Comparison of ENCODE assay signal across 8 cellular contexts in the genomic region with DNA sequence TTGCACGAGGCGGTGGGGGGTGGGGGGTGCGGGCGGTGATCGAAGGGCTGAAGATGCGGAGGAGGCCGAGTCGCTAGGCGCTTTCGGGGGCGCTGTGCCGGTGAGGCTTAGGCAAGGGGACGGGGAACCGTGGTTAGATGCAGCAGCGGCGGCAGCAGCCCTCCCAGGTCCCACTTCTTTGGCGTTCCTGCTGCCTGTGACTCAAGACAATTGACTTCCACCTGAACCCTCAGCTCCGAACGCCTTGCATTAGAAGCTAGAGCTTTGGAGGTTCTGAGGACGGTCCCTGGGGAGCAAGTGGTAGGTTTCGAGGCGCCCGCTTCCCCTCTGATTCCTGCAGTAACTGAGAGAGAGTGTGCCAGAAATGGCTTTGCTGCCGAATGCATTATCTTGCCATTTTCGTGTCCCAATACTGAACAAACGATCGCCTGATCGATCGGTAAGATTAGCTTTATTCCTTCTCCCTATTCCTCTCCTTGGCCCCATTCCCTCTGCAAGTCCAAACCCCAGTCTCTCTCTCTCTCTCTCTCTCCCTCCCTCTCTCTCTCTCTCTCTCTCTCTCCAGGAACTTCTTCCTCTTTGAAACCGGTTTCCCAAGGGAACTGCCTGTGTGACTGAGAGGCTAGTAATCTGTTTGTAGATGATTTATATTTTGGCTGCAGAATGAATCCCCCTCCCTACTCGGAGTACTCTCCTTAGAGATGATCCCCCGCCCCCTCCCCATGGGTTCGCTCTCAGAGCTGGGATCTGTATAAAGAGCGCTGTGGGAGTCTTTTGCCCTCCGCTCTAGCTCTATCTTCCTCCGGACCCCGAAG. TPM values are rescaled to one million over a fixed set of nuclear protein-coding genes. Genes with fewer than 3 reads are reported as not detected.
A peak's percentile ranks its signal among the peaks of the same experiment; 100 is the strongest.
DNase-seq lines count a peak whose midpoint lies in the region; ATAC-seq, FAIRE-seq and TF ChIP-seq lines count a peak whose summit lies in the region.

No MANE protein-coding gene starts in this region.

- peak overlapping the region; percentile 24 for H3K4me3 ChIP-seq in ovary

- no peak for FAIRE-seq in GM12892 (lab: Jason Lieb, UNC)

- H3K27ac ChIP-seq in foreskin keratinocyte: no peak overlapping the region
- H3K27ac ChIP-seq in ovary: no peak overlapping the region

- no peaks in the 10 kb centered on the region for H3K4me1 Mint-ChIP-seq in activated T-helper 17 cell treated with anti-CD3 and anti-CD28 coated beads, Interleukin-2, amount 50 U/mL, for 72 hours

- no peaks in the 10 kb centered on the region for H3K9me3 Mint-ChIP-seq in activated T-helper 17 cell treated with anti-CD3 and anti-CD28 coated beads, Interleukin-2, amount 50 U/mL, for 72 hours

- H3K27me3 ChIP-seq in foreskin keratinocyte: peaks cover 54% of the 10 kb centered on the region
- no peaks in the 10 kb centered on the region for H3K27me3 ChIP-seq in ovary

- H3K27me3 Mint-ChIP-seq in activated T-helper 17 cell treated with anti-CD3 and anti-CD28 coated beads, Interleukin-2, amount 50 U/mL, for 72 hours: peaks cover 12% of the 10 kb centered on the region

- intact Hi-C loops in ovary (cut with DNase I): no loop called here

- no peaks in the 10 kb centered on the region for H3K36me3 ChIP-seq in ovary

- no peak overlapping the region for H3K4me3 Mint-ChIP-seq in activated T-helper 17 cell treated with anti-CD3 and anti-CD28 coated beads, Interleukin-2, amount 50 U/mL, for 72 hours

- TF ChIP-seq CTCF in foreskin keratinocyte (conservative IDR thresholded peaks at IDR 0.05): no peak
- TF ChIP-seq CTCF in ovary (IDR thresholded peaks at IDR 0.05): no peak

- no peaks in the 10 kb centered on the region for H3K9me3 ChIP-seq in ovary

- no peak overlapping the region for H3K27ac Mint-ChIP-seq in activated T-helper 17 cell treated with anti-CD3 and anti-CD28 coated beads, Interleukin-2, amount 50 U/mL, for 72 hours

- TF ChIP-seq POLR2A in ovary (IDR thresholded peaks at IDR 0.05) (no peak), GM12892 (IDR thresholded peaks at IDR 0.05; ENCODE audit: low read depth, low read length) (no peak)

- WGBS in ovary, 3 donors: 0 to 2% (median 1%) methylated on average over 35 to 37 of the region's 37 CpGs

- no peak for TF ChIP-seq EP300 in ovary (IDR thresholded peaks at IDR 0.05)

- no peaks in the 10 kb centered on the region for H3K36me3 Mint-ChIP-seq in activated T-helper 17 cell treated with anti-CD3 and anti-CD28 coated beads, Interleukin-2, amount 50 U/mL, for 72 hours (ENCODE audit: low read depth)

- DNase-seq in DMS153 (lab: John Stamatoyannopoulos, UW) (peak; percentile 9), SHP77 treated with DMSO at 0.1 percent for 48 hours (lab: John Stamatoyannopoulos, UW) (peak; percentile 27), foreskin keratinocyte (peak; percentile 15 to 44), ovary (peak in 2 of 5 donors; percentile 12 to 24), GM12892 (ENCODE audit: insufficient read length) (no peak), epidermal melanocyte (ENCODE audit: insufficient read length, low spot score) (no peak)

- H3K4me1 ChIP-seq in foreskin keratinocyte (no peaks in the 10 kb centered on the region), ovary (ENCODE audit: insufficient read depth) (no peaks in the 10 kb centered on the region)

- ATAC-seq in HG03442 (IDR thresholded peaks at IDR 0.05; ENCODE audit: unreplicated experiment) (peak; percentile 59), foreskin keratinocyte (peak; percentile 57)
- no peak for ATAC-seq in activated T-helper 17 cell treated with anti-CD3 and anti-CD28 coated beads, Interleukin-2, amount 50 U/mL, for 72 hours (replicated peaks)

RNA-seq across cellular contexts. Expression of gene BRINP3, which starts 0.7 kb away (rescaled TPM):
- total RNA-seq in foreskin keratinocyte (not detected in 2 replicates), ovary (under 1 TPM in 2 of 7 donors, not detected in 5; 0.08 to 0.34 TPM)
- polyA plus RNA-seq in foreskin keratinocyte (not detected in 2 replicates), ovary (under 1 TPM; 0.11 to 0.52 TPM)
- not detected for polyA plus RNA-seq in GM12892 (2012; ENCODE audit: missing spikeins)
- not detected for total RNA-seq in activated T-helper 17 cell treated with anti-CD3 and anti-CD28 coated beads, Interleukin-2, amount 50 U/mL, for 72 hours

Comparison
In these comparisons a context has a peak if more than half of its experiments do, and no peak if none do; other contexts are left out.
1. DNase-seq: peak in DMS153 (single experiment), SHP77 treated with DMSO at 0.1 percent for 48 hours (single experiment) and foreskin keratinocyte (2 of 2); none in GM12892 (single experiment) and epidermal melanocyte (single experiment).